ENCODE assay signal across 29 cellular contexts in the genomic region with DNA sequence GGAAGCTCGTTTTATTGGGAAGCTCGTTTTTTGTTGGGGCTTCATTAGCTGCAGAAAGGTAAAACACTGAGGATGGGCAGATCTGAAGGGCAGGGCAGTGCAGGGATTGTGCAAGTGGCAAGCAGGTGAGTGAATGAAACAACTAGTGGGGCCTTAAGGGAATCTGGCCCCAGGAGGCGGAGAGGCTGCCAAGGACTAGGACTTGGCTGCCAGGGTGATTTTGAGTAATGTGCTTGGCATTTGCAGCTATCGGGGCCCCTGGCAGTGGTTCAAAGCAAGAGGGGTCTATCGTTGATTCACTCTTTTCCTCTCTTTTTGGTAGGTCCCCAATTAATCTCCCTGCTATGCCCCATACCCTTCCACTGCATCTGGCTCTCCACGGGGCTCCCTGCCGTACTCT. TPM values are rescaled to one million over a fixed set of nuclear protein-coding genes. Genes with fewer than 3 reads are reported as not detected.
"Had no signal": no experiment of that assay in that cellular context is flagged by ENCODE, and none has a peak within 500 bp of the region (broad histone marks: within the 10 kb centered on the region; RNA-seq: fewer than 3 reads in every experiment).

No MANE protein-coding gene starts in this region.

- ATAC-seq: activated CD4-positive, alpha-beta T cell treated with anti-CD3 and anti-CD28 coated beads for 36 hours; activated naive CD4-positive, alpha-beta T cell treated with anti-CD3 and anti-CD28 coated beads, Interleukin-2, amount 50 U/mL, for 72 hours; activated T-helper 17 cell treated with anti-CD3 and anti-CD28 coated beads, Interleukin-2, amount 50 U/mL, for 72 hours; esophagus mucosa; gastrocnemius medialis; left colon; lower lobe of right lung; naive thymus-derived CD4-positive, alpha-beta T cell; T-helper 17 cell had no signal

- H3K4me3 ChIP-seq: gastrocnemius medialis, lower lobe of right lung, spleen, thoracic aorta had no signal

- DNase-seq: activated B cell treated with CpG ODN at 0.5 μM for 24 hours; activated CD4-positive, alpha-beta T cell treated with anti-CD3 and anti-CD28 coated beads for 36 hours; activated CD4-positive, alpha-beta T cell treated with anti-CD3 and anti-CD28 coated beads, Interleukin-2, amount 50 U/mL, for 4 hours; activated CD8-positive, alpha-beta memory T cell treated with anti-CD3 and anti-CD28 coated beads for 24 hours; activated CD8-positive, alpha-beta memory T cell treated with anti-CD3 and anti-CD28 coated beads, Interleukin-2, amount 50 U/mL, for 4 hours; activated T-cell treated with anti-CD3 and anti-CD28 coated beads, Interleukin-2, amount 50 U/mL, for 24 hours; aorta; brain microvascular endothelial cell; caudate nucleus; dermis blood vessel endothelial cell; effector memory CD4-positive, alpha-beta T cell; gastrocnemius medialis; head of caudate nucleus; hypothalamus; left colon; lower lobe of right lung; naive thymus-derived CD4-positive, alpha-beta T cell; spleen; stimulated activated CD4-positive, alpha-beta T cell treated with anti-CD3 and anti-CD28 coated beads, Interleukin-4, amount 100 ng/mL, for 24 hours; stimulated activated naive CD4-positive, alpha-beta T cell treated with Interleukin-2 at 50 U/mL for 16 hours; T-helper 17 cell had no signal

RNA-seq across cellular contexts. Expression of gene IL22RA2, which starts 11.5 kb away (rescaled TPM):
- total RNA-seq: activated B cell treated with CpG ODN at 0.5 μM for 24 hours; activated CD4-positive, alpha-beta T cell treated with anti-CD3 and anti-CD28 coated beads for 36 hours; activated naive CD4-positive, alpha-beta T cell treated with anti-CD3 and anti-CD28 coated beads, Interleukin-2, amount 50 U/mL, for 72 hours; activated T-helper 17 cell treated with anti-CD3 and anti-CD28 coated beads, Interleukin-2, amount 50 U/mL, for 72 hours; aorta; dermis blood vessel endothelial cell; esophagus mucosa; gastrocnemius medialis; left colon; lower lobe of right lung; naive thymus-derived CD4-positive, alpha-beta T cell; neural crest cell; osteoblast; posterior vena cava; renal cortical epithelial cell; T-helper 17 cell; thoracic aorta had no signal
